ENCODE assay signal across 8 cellular contexts in genomic region chrX:70769659-70770232, GRCh38.
DNase-seq lines count a peak whose midpoint lies in the region; ATAC-seq and TF ChIP-seq lines count a peak whose summit lies in the region.
"Had no signal": no experiment of that assay in that cellular context is flagged by ENCODE, and none has a peak within 500 bp of the region (broad histone marks: within the 10 kb centered on the region; RNA-seq: fewer than 3 reads in every experiment).

No MANE protein-coding gene starts in this region.

- peaks cover 4% of the 10 kb centered on the region for H3K36me3 Mint-ChIP-seq in neural crest cell (ENCODE audit: low read depth)

- no peaks in the 10 kb centered on the region for H3F3A ChIP-seq in MM.1S (ENCODE audit: insufficient read depth, low read length)

- ATAC-seq in GM21360 (IDR thresholded peaks at IDR 0.05; ENCODE audit: unreplicated experiment) = no peak
- no peak for ATAC-seq in GM19324 (IDR thresholded peaks at IDR 0.05; ENCODE audit: low FRiP score, unreplicated experiment)

- no peak overlapping the region for H3K4me3 ChIP-seq in GM06990 (replicated peaks; ENCODE audit: low read depth, low read length)
- H3K4me3 ChIP-seq in MM.1S (ENCODE audit: low read length) = no peak overlapping the region
- no peak overlapping the region for H3K4me3 ChIP-seq in cardiac fibroblast (replicated peaks in 1 of 2; ENCODE audit: low read depth in 2 of 2, low read length in 2 of 2)

- no peak for DNase-seq in GM06990 (ENCODE audit: extremely low read depth, insufficient read length)
- DNase-seq in MM.1S = peak; percentile 17
- peak; percentile 1 to 19 for DNase-seq in cardiac fibroblast (ENCODE audit: low read depth in 2 of 2)
- DNase-seq in neural crest cell (ENCODE audit: low read depth, low spot score) = no peak
- DNase-seq in NOMO-1 treated with dmso at 0.1 percent for 144 hours (lab: John Stamatoyannopoulos, UW; ENCODE audit: unreplicated experiment) = no peak

- H3K27me3 ChIP-seq in GM06990 (replicated peaks; ENCODE audit: control insufficient read depth, insufficient read depth, low read length) (no peaks in the 10 kb centered on the region), MM.1S (replicated peaks; ENCODE audit: insufficient read depth, low read length) (no peaks in the 10 kb centered on the region)

- no peak overlapping the region for H3K4me2 ChIP-seq in MM.1S (ENCODE audit: low read depth, low read length)

- peaks cover 11% of the 10 kb centered on the region for H3K9me3 Mint-ChIP-seq in neural crest cell
- H3K9me3 Mint-ChIP-seq: stimulated activated naive CD8-positive, alpha-beta T cell treated with anti-CD3 and anti-CD28 coated beads, Interleukin-15, Interleukin-2, amounts not matched to agents 100 ng/mL and 50 ng/mL, for 24 hours had no signal

- no peak overlapping the region for H3K4me3 Mint-ChIP-seq in neural crest cell
- H3K4me3 Mint-ChIP-seq: stimulated activated naive CD8-positive, alpha-beta T cell treated with anti-CD3 and anti-CD28 coated beads, Interleukin-15, Interleukin-2, amounts not matched to agents 100 ng/mL and 50 ng/mL, for 24 hours had no signal

- no peak overlapping the region for H3K27ac Mint-ChIP-seq in neural crest cell (ENCODE audit: unreplicated experiment)
- H3K27ac Mint-ChIP-seq: stimulated activated naive CD8-positive, alpha-beta T cell treated with anti-CD3 and anti-CD28 coated beads, Interleukin-15, Interleukin-2, amounts not matched to agents 100 ng/mL and 50 ng/mL, for 24 hours had no signal

- no peaks in the 10 kb centered on the region for H3K4me1 Mint-ChIP-seq in neural crest cell

- no peak overlapping the region for H3K9ac ChIP-seq in MM.1S (ENCODE audit: low read length)

- H3K27me3 Mint-ChIP-seq in neural crest cell (ENCODE audit: low read depth) = peaks cover 10% of the 10 kb centered on the region
- H3K27me3 Mint-ChIP-seq: stimulated activated naive CD8-positive, alpha-beta T cell treated with anti-CD3 and anti-CD28 coated beads, Interleukin-15, Interleukin-2, amounts not matched to agents 100 ng/mL and 50 ng/mL, for 24 hours had no signal

- no peak overlapping the region for H2AFZ ChIP-seq in MM.1S (ENCODE audit: low read length)

- H3K9me3 ChIP-seq in MM.1S (replicated peaks; ENCODE audit: insufficient read depth, low read length) = no peaks in the 10 kb centered on the region

- no peaks in the 10 kb centered on the region for H3K4me1 ChIP-seq in MM.1S (ENCODE audit: low read length)

- H3K79me2 ChIP-seq in MM.1S (ENCODE audit: low read length) = no peaks in the 10 kb centered on the region

- TF ChIP-seq CTCF in GM06990 (IDR thresholded peaks at IDR 0.05; ENCODE audit: insufficient read depth, low read length, poor library complexity, severe bottlenecking) (peak; percentile 29), MM.1S (IDR thresholded peaks at IDR 0.05; ENCODE audit: low read length) (peak; percentile 48), cardiac fibroblast (IDR thresholded peaks at IDR 0.05; ENCODE audit: low read depth, low read length) (peak; percentile 24), neural crest cell (conservative IDR thresholded peaks at IDR 0.05) (peak; percentile 70)

- no peak overlapping the region for H3K27ac ChIP-seq in MM.1S (ENCODE audit: low read length)

- H3K9me2 ChIP-seq in MM.1S (replicated peaks; ENCODE audit: insufficient read depth, low read length) = no peaks in the 10 kb centered on the region

- H3K36me3 ChIP-seq in GM06990 (ENCODE audit: control insufficient read depth, insufficient read depth, low read length) = no peaks in the 10 kb centered on the region
- no peaks in the 10 kb centered on the region for H3K36me3 ChIP-seq in MM.1S (replicated peaks; ENCODE audit: insufficient read depth, low read length)

- H4K20me1 ChIP-seq in MM.1S (ENCODE audit: insufficient read depth, low read length) = no peaks in the 10 kb centered on the region

Comparison
In these comparisons a context has a peak if more than half of its experiments do, and no peak if none do; other contexts are left out.
1. DNase-seq: peak in MM.1S (single experiment) and cardiac fibroblast (2 of 2); none in GM06990 (single experiment), neural crest cell (single experiment) and NOMO-1 treated with dmso at 0.1 percent for 144 hours (single experiment).
2. Peak in every context shown above with its lines, with median percentiles within 50 percentile points of each other: CTCF ChIP-seq.